16 cellular contexts compared by ENCODE assay signal in the genomic region with DNA sequence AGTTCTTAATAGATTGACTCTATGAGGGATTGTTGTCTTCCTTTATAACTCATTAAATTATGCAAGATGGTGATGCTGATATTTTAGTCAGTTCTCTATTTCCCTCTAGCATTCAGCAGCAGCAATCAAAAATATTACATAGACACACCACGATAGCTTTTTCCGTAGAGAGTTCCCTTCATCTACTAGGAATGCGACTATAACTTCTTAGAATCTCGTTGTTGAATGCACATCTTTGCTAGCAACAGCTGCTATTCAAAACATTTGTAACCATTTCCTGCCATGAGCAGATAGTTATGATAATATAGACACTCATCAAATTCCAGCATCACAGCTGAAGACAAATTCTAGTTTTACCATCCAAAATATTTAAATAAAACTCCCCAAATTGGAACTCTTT.
"Had no signal": no experiment of that assay in that cellular context is flagged by ENCODE, and none has a peak within 500 bp of the region (broad histone marks: within the 10 kb centered on the region; RNA-seq: fewer than 3 reads in every experiment).

No MANE protein-coding gene starts in this region.

- H3K4me3 ChIP-seq: breast epithelium, gastrocnemius medialis, left ventricle myocardium inferior, neural progenitor cell, pancreas, stomach, thoracic aorta had no signal

- H2AFZ ChIP-seq: neural progenitor cell had no signal

- H3K9me3 ChIP-seq: breast epithelium, gastrocnemius medialis, left ventricle myocardium inferior, pancreas, stomach, thoracic aorta had no signal

- H3K27ac Mint-ChIP-seq: activated CD4-positive, alpha-beta memory T cell treated with anti-CD3 and anti-CD28 coated beads for 36 hours; activated naive CD8-positive, alpha-beta T cell treated with anti-CD3 and anti-CD28 coated beads, Interleukin-2, amount 10 ng/mL, durations not matched to agents 7 days and 5 days; activated T-cell treated with anti-CD3 and anti-CD28 coated beads, Interleukin-2, amount 50 U/mL, for 72 hours; neural progenitor cell; T-helper 2 cell treated with Interferon-gamma antibody and Interleukin-4, amounts not matched to agents 5 μg/mL and 100 μg/mL, for 36 hours had no signal

- H3K9me3 Mint-ChIP-seq: activated CD4-positive, alpha-beta memory T cell treated with anti-CD3 and anti-CD28 coated beads for 36 hours; activated naive CD8-positive, alpha-beta T cell treated with anti-CD3 and anti-CD28 coated beads, Interleukin-2, amount 10 ng/mL, durations not matched to agents 7 days and 5 days; activated T-cell treated with anti-CD3 and anti-CD28 coated beads, Interleukin-2, amount 50 U/mL, for 72 hours; neural progenitor cell; T-helper 2 cell treated with Interferon-gamma antibody and Interleukin-4, amounts not matched to agents 5 μg/mL and 100 μg/mL, for 36 hours had no signal

- H3K4me1 ChIP-seq: breast epithelium, gastrocnemius medialis, left ventricle myocardium inferior, pancreas, stomach had no signal

- H3K9ac ChIP-seq: neural progenitor cell had no signal

- H3K36me3 Mint-ChIP-seq: activated CD4-positive, alpha-beta memory T cell treated with anti-CD3 and anti-CD28 coated beads for 36 hours; activated naive CD8-positive, alpha-beta T cell treated with anti-CD3 and anti-CD28 coated beads, Interleukin-2, amount 10 ng/mL, durations not matched to agents 7 days and 5 days; neural progenitor cell had no signal

- H3K27me3 ChIP-seq: gastrocnemius medialis, neural progenitor cell, stomach had no signal

- H3K27me3 Mint-ChIP-seq: activated CD4-positive, alpha-beta memory T cell treated with anti-CD3 and anti-CD28 coated beads for 36 hours; activated naive CD8-positive, alpha-beta T cell treated with anti-CD3 and anti-CD28 coated beads, Interleukin-2, amount 10 ng/mL, durations not matched to agents 7 days and 5 days had no signal

- H3K27ac ChIP-seq: breast epithelium, gastrocnemius medialis, left ventricle myocardium inferior, neural progenitor cell, pancreas, stomach, thoracic aorta had no signal

- H3K4me1 Mint-ChIP-seq: activated naive CD8-positive, alpha-beta T cell treated with anti-CD3 and anti-CD28 coated beads, Interleukin-2, amount 10 ng/mL, durations not matched to agents 7 days and 5 days had no signal

- H3K4me2 ChIP-seq: neural progenitor cell had no signal

- H3K4me3 Mint-ChIP-seq: activated CD4-positive, alpha-beta memory T cell treated with anti-CD3 and anti-CD28 coated beads for 36 hours; activated naive CD8-positive, alpha-beta T cell treated with anti-CD3 and anti-CD28 coated beads, Interleukin-2, amount 10 ng/mL, durations not matched to agents 7 days and 5 days; neural progenitor cell; T-helper 2 cell treated with Interferon-gamma antibody and Interleukin-4, amounts not matched to agents 5 μg/mL and 100 μg/mL, for 36 hours had no signal

- DNase-seq: activated CD4-positive, alpha-beta memory T cell treated with anti-CD3 and anti-CD28 coated beads for 36 hours; activated CD4-positive, CD25-positive, alpha-beta regulatory T cell treated with anti-CD3 and anti-CD28 coated beads, Interleukin-2, amount 50 U/mL, for 72 hours; activated naive CD8-positive, alpha-beta T cell treated with anti-CD3 and anti-CD28 coated beads, Interleukin-2, amount 10 ng/mL, durations not matched to agents 7 days and 5 days; anterior cingulate cortex; gastrocnemius medialis; kidney; left ventricle myocardium inferior; pancreas; stimulated activated CD4-positive, alpha-beta T cell treated with anti-CD3 and anti-CD28 coated beads, Interleukin-15, amount 100 ng/mL, for 24 hours; stimulated activated CD4-positive, alpha-beta T cell treated with anti-CD3 and anti-CD28 coated beads, Interleukin-4, amount 100 ng/mL, for 4 hours; stomach had no signal

- ATAC-seq: gastrocnemius medialis, pancreas had no signal

- H3K36me3 ChIP-seq: breast epithelium, gastrocnemius medialis, left ventricle myocardium inferior, neural progenitor cell, pancreas, stomach, thoracic aorta had no signal
